ENCODE assay signal across 22 cellular contexts in the genomic region with DNA sequence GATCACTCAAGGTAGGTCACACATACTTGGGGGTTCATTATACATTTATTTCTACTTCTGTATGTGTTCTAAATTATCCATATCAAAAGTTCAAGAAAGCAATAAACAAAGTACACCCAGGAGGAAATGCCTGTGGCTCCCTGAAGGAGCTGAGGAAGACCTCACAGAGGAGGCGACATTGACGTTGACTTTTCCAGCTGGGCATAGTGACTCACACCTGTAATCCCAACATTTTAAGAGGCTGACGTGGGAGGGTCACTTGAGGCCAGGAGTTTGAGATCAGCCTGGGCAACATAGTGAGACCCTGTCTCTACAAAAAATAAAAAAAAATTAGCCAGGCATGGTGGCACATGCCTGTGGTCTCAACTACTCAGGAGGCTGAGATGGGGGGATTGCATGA. TPM values are rescaled to one million over a fixed set of nuclear protein-coding genes. Genes with fewer than 3 reads are reported as not detected.
DNase-seq lines count a peak whose midpoint lies in the region; ATAC-seq, FAIRE-seq and TF ChIP-seq lines count a peak whose summit lies in the region.
"Had no signal": no experiment of that assay in that cellular context is flagged by ENCODE, and none has a peak within 500 bp of the region (broad histone marks: within the 10 kb centered on the region; RNA-seq: fewer than 3 reads in every experiment).

No MANE protein-coding gene starts in this region.

- 5% methylated on average over 3 of the region's 3 CpGs for WGBS in A549 (ENCODE audit: missing lambda C conversion rate)
- 27 to 50% (median 40%) methylated on average over 3 of the region's 3 CpGs for WGBS in stomach, 5 donors

- H3K4me2 ChIP-seq in A549 = 0 out of 3 replicates have a peak overlapping the region, but pooled peaks have one; percentile 30
- no peak overlapping the region for H3K4me2 ChIP-seq in PC-3 (ENCODE audit: low read length)

- H3K36me3 ChIP-seq in PC-3 (ENCODE audit: low read depth, low read length) (no peaks in the 10 kb centered on the region), stomach (no peaks in the 10 kb centered on the region)

- no TSS peak for BruUV-seq in PC-3 (replicated peaks; lab: Mats Ljungman, UMichigan)

- intact Hi-C loops in PC-3 (cut with micrococcal nuclease) (no loop called here), stomach (cut with DNase I; ENCODE audit: low total_unique reads) (no loop called here)

- no peaks in the 10 kb centered on the region for H3F3A ChIP-seq in PC-3 (ENCODE audit: low read length, unreplicated experiment)

- TF ChIP-seq POLR2A in A549 (IDR thresholded peaks at IDR 0.05; ENCODE audit: low read length) (no peak), stomach (IDR thresholded peaks at IDR 0.05) (no peak)

- CTCF ChIA-PET in A549 (lab: Yijun Ruan, JAX) (no interaction called here), PC-3 (lab: Charles Lee) (no interaction called here)

- H2AFZ ChIP-seq in PC-3 (ENCODE audit: low read length) = no peak overlapping the region

- TF ChIP-seq CTCF in A549 (IDR thresholded peaks at IDR 0.05) (no peak), PC-3 (conservative IDR thresholded peaks at IDR 0.05; ENCODE audit: low read depth, low read length) (no peak), fibroblast of mammary gland (conservative IDR thresholded peaks at IDR 0.05; ENCODE audit: control insufficient read depth, insufficient read depth, low read depth, low read length) (no peak), stomach (IDR thresholded peaks at IDR 0.05) (no peak)

- POLR2A ChIA-PET in A549 (lab: Yijun Ruan, JAX) (no interaction called here), PC-3 (lab: Charles Lee; ENCODE audit: unreplicated experiment) (no interaction called here)

- no peaks in the 10 kb centered on the region for H4K20me1 ChIP-seq in PC-3 (ENCODE audit: low read length)

- H3K9ac ChIP-seq in PC-3 (ENCODE audit: low read length) = no peak overlapping the region

- 0 out of 2 replicates have a peak, but pooled peaks cover under 1% of the 10 kb centered on the region for H3K79me2 ChIP-seq in PC-3 (ENCODE audit: low read length)

- TF ChIP-seq EP300 in A549 (IDR thresholded peaks at IDR 0.05) (no peak), stomach (IDR thresholded peaks at IDR 0.05) (no peak)

- ATAC-seq in A549 = no peak
- ATAC-seq in PC-3 = 0 out of 2 replicates have a peak, but pooled peaks have one; percentile 37
- ATAC-seq: Panc1 had no signal

- H3K4me1 ChIP-seq in A549 = peaks cover 12% of the 10 kb centered on the region
- H3K4me1 ChIP-seq in PC-3 (ENCODE audit: insufficient read depth, low read length) = no peaks in the 10 kb centered on the region
- H3K4me1 ChIP-seq in stomach = no peaks in the 10 kb centered on the region
- H3K4me1 ChIP-seq: testis had no signal

- H3K27ac ChIP-seq in A549 = no peak overlapping the region
- no peak overlapping the region for H3K27ac ChIP-seq in PC-3 (ENCODE audit: low read length)
- no peak overlapping the region for H3K27ac ChIP-seq in stomach
- H3K27ac ChIP-seq in substantia nigra (ENCODE audit: low read depth, low read length, poor library complexity, severe bottlenecking) = no peak overlapping the region
- H3K27ac ChIP-seq: testis had no signal

- FAIRE-seq in A549 (lab: Jason Lieb, UNC) = no peak
- FAIRE-seq: GM18507, TTC549 had no signal

- H3K4me3 ChIP-seq in A549 (no peak overlapping the region), PC-3 (ENCODE audit: low read length) (no peak overlapping the region), fibroblast of mammary gland (ENCODE audit: control insufficient read depth, low read depth, low read length) (no peak overlapping the region), stomach (no peak overlapping the region)
- H3K4me3 ChIP-seq: testis had no signal

- H3K9me3 ChIP-seq in A549 = no peaks in the 10 kb centered on the region
- no peaks in the 10 kb centered on the region for H3K9me3 ChIP-seq in PC-3 (ENCODE audit: low read length)
- no peaks in the 10 kb centered on the region for H3K9me3 ChIP-seq in stomach
- H3K9me3 ChIP-seq: testis had no signal

- TF ChIP-seq RAD21 in A549 (conservative IDR thresholded peaks at IDR 0.05 in 1 of 2, IDR thresholded peaks at IDR 0.05 in 1 of 2) = no peak

- H3K9me2 ChIP-seq in PC-3 (replicated peaks; ENCODE audit: low read length) = no peaks in the 10 kb centered on the region

- DNase-seq in A549 (ENCODE audit: low read depth in 1 of 2, low spot score in 1 of 2) (peak in 1 of 2 experiments; percentile 46), HCEC 1CT (peak; percentile 71), PC-3 (peak; percentile 37), fibroblast of mammary gland (ENCODE audit: low read depth) (peak; percentile 53), stomach (no peak), GM19240 (ENCODE audit: insufficient read length, low spot score) (no peak), substantia nigra (lab: John Stamatoyannopoulos, UW) (no peak), NCI-H146 treated with DMSO at 0.1 percent for 48 hours (lab: John Stamatoyannopoulos, UW; ENCODE audit: unreplicated experiment) (no peak)
- DNase-seq: activated CD4-positive, alpha-beta T cell treated with anti-CD3 and anti-CD28 coated beads for 4 hours; amygdala; CD4-positive, alpha-beta memory T cell; DMS79; effector memory CD4-positive, alpha-beta T cell; GOT3; Karpas-422; NCI-H146; NCI-H345; testis had no signal

- H3K27me3 ChIP-seq in PC-3 (ENCODE audit: low read length) (no peaks in the 10 kb centered on the region), stomach (peaks cover 0 to 26% (median 0%) of the 10 kb centered on the region in 3 donors)
- H3K27me3 ChIP-seq: testis had no signal

TF ChIP-seq in A549, 52 proteins besides CTCF, POLR2A, EP300 and RAD21:
- TF ChIP-seq, protein P1, sequence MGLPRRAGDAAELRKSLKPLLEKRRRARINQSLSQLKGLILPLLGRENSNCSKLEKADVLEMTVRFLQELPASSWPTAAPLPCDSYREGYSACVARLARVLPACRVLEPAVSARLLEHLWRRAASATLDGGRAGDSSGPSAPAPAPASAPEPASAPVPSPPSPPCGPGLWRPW (IDR thresholded peaks at IDR 0.05) = no peak
- no peak for TF ChIP-seq FOSL2 (IDR thresholded peaks at IDR 0.05)
- TF ChIP-seq FOSL2 (CRISPR knock-in tag; IDR thresholded peaks at IDR 0.05) = peak; percentile 26; the same call in 1 of the 2 replicates

RNA-seq across cellular contexts. Expression of a gene that starts 16.3 kb away (rescaled TPM):
- polyA plus RNA-seq in A549 (2011; rRNA removed) (not detected in 2 replicates), A549 (2017; fragmentation: RNase III; extraction: RNeasy Plus Mini Kit Qiagen cat#74134 plus additional on column Dnase treatment) (not detected in 3 replicates), stomach (not detected)
- 0.01 TPM in 1 of 2 replicates, not detected in the other for polyA plus RNA-seq in A549 (2012; cell fraction: cytosol; rRNA removed)
- not detected in 2 replicates for polyA plus RNA-seq in A549 (2012; cell fraction: nucleus; rRNA removed)
- polyA minus RNA-seq in A549 (2011; rRNA and poly(A)+ RNA removed) = not detected in 2 replicates
- total RNA-seq in PC-3 (2014; rRNA removed) (not detected in 2 replicates), stomach (under 1 TPM in 2 of 5 donors, not detected in 3; 0.29 to 0.37 TPM)
- total RNA-seq: CD4-positive, alpha-beta memory T cell; mesothelial cell of epicardium had no signal

RNA-seq across cellular contexts. Expression of a gene that starts 18.7 kb away (rescaled TPM):
- polyA plus RNA-seq in A549 (2011; rRNA removed) (not detected in 2 replicates), A549 (2017; fragmentation: RNase III; extraction: RNeasy Plus Mini Kit Qiagen cat#74134 plus additional on column Dnase treatment) (not detected in 3 replicates), stomach (1 to 10 TPM in 2 of 3 donors, not detected in 1; 1.4 to 8.2 TPM)
- not detected in 2 replicates for polyA plus RNA-seq in A549 (2012; cell fraction: cytosol; rRNA removed)
- not detected in 2 replicates for polyA plus RNA-seq in A549 (2012; cell fraction: nucleus; rRNA removed)
- polyA minus RNA-seq in A549 (2011; rRNA and poly(A)+ RNA removed) = not detected in 2 replicates
- total RNA-seq in PC-3 (2014; rRNA removed) (not detected in 2 replicates), stomach (not detected)
- total RNA-seq: CD4-positive, alpha-beta memory T cell; mesothelial cell of epicardium had no signal
- polyA plus RNA-seq: CD4-positive, alpha-beta memory T cell had no signal

RNA-seq across cellular contexts. Expression of a gene that starts 33.2 kb away (rescaled TPM):
- polyA plus RNA-seq in A549 (2011; rRNA removed) (0.17 and 0.21 TPM in 2 replicates), A549 (2017; fragmentation: RNase III; extraction: RNeasy Plus Mini Kit Qiagen cat#74134 plus additional on column Dnase treatment) (0.08 to 0.21 TPM (median 0.13 TPM) in 3 replicates), stomach (under 1 TPM; 0.15 to 0.37 (median 0.31) TPM)
- polyA plus RNA-seq in A549 (2012; cell fraction: cytosol; rRNA removed) = 0.04 and 0.08 TPM in 2 replicates
- polyA plus RNA-seq in A549 (2012; cell fraction: nucleus; rRNA removed) = 0.07 and 0.09 TPM in 2 replicates
- 0.08 and 0.58 TPM in 2 replicates for polyA minus RNA-seq in A549 (2011; rRNA and poly(A)+ RNA removed)
- total RNA-seq in PC-3 (2014; rRNA removed) (0.52 TPM in 1 of 2 replicates, not detected in the other), stomach (under 1 TPM in 2 of 5 donors, not detected in 3; 0.18 to 0.45 TPM)
- polyA plus RNA-seq: CD4-positive, alpha-beta memory T cell had no signal

RNA-seq across cellular contexts. Expression of a gene that starts 49.9 kb away (rescaled TPM):
- polyA plus RNA-seq in A549 (2011; rRNA removed) (3.2 and 3.5 TPM in 2 replicates), A549 (2017; fragmentation: RNase III; extraction: RNeasy Plus Mini Kit Qiagen cat#74134 plus additional on column Dnase treatment) (6.0 to 7.4 TPM (median 6.1 TPM) in 3 replicates), stomach (10 to 100 TPM in 2 of 3 donors, 1 to 10 TPM in 1; 6.7 to 13.0 (median 11.3) TPM)
- 6.5 and 8.8 TPM in 2 replicates for polyA plus RNA-seq in A549 (2012; cell fraction: cytosol; rRNA removed)
- polyA plus RNA-seq in A549 (2012; cell fraction: nucleus; rRNA removed) = 32.7 and 40.9 TPM in 2 replicates
- polyA minus RNA-seq in A549 (2011; rRNA and poly(A)+ RNA removed) = 5.9 and 8.1 TPM in 2 replicates
- total RNA-seq in PC-3 (2014; rRNA removed) (5.4 and 5.8 TPM in 2 replicates), stomach (10 to 100 TPM in 2 of 5 donors, 1 to 10 TPM in 2, not detected in 1; 2.6 to 29.8 (median 15.1) TPM)

RNA-seq across cellular contexts. Expression of a gene that starts 54.5 kb away (rescaled TPM):
- polyA plus RNA-seq in A549 (2011; rRNA removed) (0.87 and 1.4 TPM in 2 replicates), A549 (2017; fragmentation: RNase III; extraction: RNeasy Plus Mini Kit Qiagen cat#74134 plus additional on column Dnase treatment) (0.35 to 0.79 TPM (median 0.49 TPM) in 3 replicates), stomach (1 to 10 TPM; 1.1 to 2.0 (median 1.9) TPM)
- 0.36 and 0.45 TPM in 2 replicates for polyA plus RNA-seq in A549 (2012; cell fraction: cytosol; rRNA removed)
- 1.2 TPM in 2 replicates for polyA plus RNA-seq in A549 (2012; cell fraction: nucleus; rRNA removed)
- polyA minus RNA-seq in A549 (2011; rRNA and poly(A)+ RNA removed) = 1.1 and 1.3 TPM in 2 replicates
- total RNA-seq in PC-3 (2014; rRNA removed) (not detected in 2 replicates), stomach (1 to 10 TPM in 4 of 5 donors, not detected in 1; 4.1 to 6.7 (median 5.6) TPM)
- total RNA-seq: mesothelial cell of epicardium had no signal

Comparison
In these comparisons a context has a peak if more than half of its experiments do, and no peak if none do; other contexts are left out.
1. DNase-seq: peak in HCEC 1CT (single experiment), PC-3 (single experiment) and fibroblast of mammary gland (single experiment); none in stomach (single experiment), GM19240 (single experiment), substantia nigra (0 of 49) and NCI-H146 treated with DMSO at 0.1 percent for 48 hours (single experiment).